In the genomic region with DNA sequence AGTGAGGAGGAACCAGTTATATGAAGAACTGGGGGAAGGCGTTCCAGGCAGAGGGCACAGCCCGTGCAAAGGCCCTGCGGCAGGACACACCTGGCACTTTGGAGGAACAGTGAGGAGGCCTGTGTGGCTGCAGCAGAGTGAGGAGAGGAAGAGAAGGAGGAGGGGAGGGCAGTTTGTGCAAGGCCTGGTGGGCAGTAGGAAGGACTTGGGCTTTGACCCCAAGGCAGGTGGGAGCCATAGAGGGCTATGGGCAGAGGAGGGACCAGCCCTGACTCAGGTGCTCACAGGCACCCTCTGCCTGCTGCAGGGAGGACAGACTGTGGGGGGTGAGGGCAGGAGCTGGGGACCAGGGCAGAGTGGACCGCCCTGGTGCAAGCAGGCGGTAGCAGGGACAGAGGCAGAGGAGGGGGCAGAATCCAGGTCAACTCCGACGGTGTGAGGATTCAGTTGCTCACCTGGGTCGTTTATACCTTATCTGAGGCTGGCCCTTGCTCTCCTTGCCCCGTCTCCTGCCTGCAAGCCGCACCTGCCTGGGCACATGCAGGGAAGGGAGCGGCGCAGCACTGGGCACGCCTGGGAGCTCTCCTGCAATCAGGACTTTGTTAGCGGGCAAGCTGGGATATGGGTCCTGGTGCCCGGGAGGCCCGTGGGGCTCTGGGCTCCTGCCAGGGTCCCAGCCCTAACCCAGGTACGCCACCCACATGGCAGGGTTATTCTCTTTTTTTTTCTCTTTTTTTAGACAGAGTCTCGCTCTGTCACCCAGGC, we compare ENCODE assay signal across 21 cellular contexts. TPM values are rescaled to one million over a fixed set of nuclear protein-coding genes. Genes with fewer than 3 reads are reported as not detected.
DNase-seq lines count a peak whose midpoint lies in the region; FAIRE-seq and TF ChIP-seq lines count a peak whose summit lies in the region.
"Had no signal": no experiment of that assay in that cellular context is flagged by ENCODE, and none has a peak within 500 bp of the region (broad histone marks: within the 10 kb centered on the region; RNA-seq: fewer than 3 reads in every experiment).

No MANE protein-coding gene starts in this region.

- H3K4me2 ChIP-seq in mammary epithelial cell (ENCODE audit: insufficient read depth, low read depth, low read length) (no peak overlapping the region), keratinocyte (ENCODE audit: control insufficient read depth, extremely low read depth, insufficient read depth, low read depth, low read length) (no peak overlapping the region)

- H3K9me3 Mint-ChIP-seq in progenitor cell of endocrine pancreas (ENCODE audit: low read depth) = peaks cover 3% of the 10 kb centered on the region
- no peaks in the 10 kb centered on the region for H3K9me3 Mint-ChIP-seq in activated CD4-positive, alpha-beta T cell treated with anti-CD3 and anti-CD28 coated beads, Interleukin-2, amount 10 ng/mL, durations not matched to agents 24 days and 14 days
- H3K9me3 Mint-ChIP-seq: neural crest cell, type B pancreatic cell had no signal

- TF ChIP-seq POLR2A in breast epithelium (IDR thresholded peaks at IDR 0.05) = no peak

- DNase-seq in breast epithelium (ENCODE audit: low spot score in 2 of 2) (no peak), mammary epithelial cell (no peak), keratinocyte (ENCODE audit: low read depth, low spot score) (no peak), progenitor cell of endocrine pancreas (ENCODE audit: low spot score, unreplicated experiment) (no peak), tibial artery (no peak), 8988T (no peak), NCI-H1105 (lab: John Stamatoyannopoulos, UW) (no peak)
- DNase-seq in activated CD4-positive, alpha-beta T cell treated with anti-CD3 and anti-CD28 coated beads, Interleukin-2, amount 10 ng/mL, durations not matched to agents 24 days and 14 days = no peak
- DNase-seq: activated CD4-positive, CD25-positive, alpha-beta regulatory T cell treated with anti-CD3 and anti-CD28 coated beads, Interleukin-2, amount 50 U/mL, for 72 hours; activated CD8-positive, alpha-beta memory T cell treated with anti-CD3 and anti-CD28 coated beads, Interleukin-2, amount 50 U/mL, for 48 hours; DMS153; MV-4-11; NCI-H69; stimulated activated CD4-positive, alpha-beta T cell treated with anti-CD3 and anti-CD28 coated beads, Interleukin-4, amount 100 ng/mL, for 4 hours; stimulated activated CD8-positive, alpha-beta memory T cell treated with anti-CD3 and anti-CD28 coated beads, Interleukin-4, amount 100 ng/mL, for 48 hours; T1000 had no signal

- peak overlapping the region; percentile 84 for H3K27ac Mint-ChIP-seq in progenitor cell of endocrine pancreas
- no peak overlapping the region for H3K27ac Mint-ChIP-seq in activated CD4-positive, alpha-beta T cell treated with anti-CD3 and anti-CD28 coated beads, Interleukin-2, amount 10 ng/mL, durations not matched to agents 24 days and 14 days
- H3K27ac Mint-ChIP-seq: type B pancreatic cell had no signal

- dilution Hi-C loops in mammary epithelial cell (cut with HindIII; ENCODE audit: low sequenced_read_pairs) (loop anchor here (5.0 to 10.0 kb wide), 3 partner anchors 74 to 166 kb away; no protein-coding TSS in a partner anchor), keratinocyte (cut with MboI; ENCODE audit: extremely low pct_ligation_motif_present, low sequenced_read_pairs) (no loop called here)

- peaks cover 3% of the 10 kb centered on the region for H3K9me1 ChIP-seq in keratinocyte (ENCODE audit: control insufficient read depth, extremely low read depth, insufficient read depth, low read length)

- H3K36me3 Mint-ChIP-seq in progenitor cell of endocrine pancreas (ENCODE audit: insufficient read depth) = no peaks in the 10 kb centered on the region
- no peaks in the 10 kb centered on the region for H3K36me3 Mint-ChIP-seq in activated CD4-positive, alpha-beta T cell treated with anti-CD3 and anti-CD28 coated beads, Interleukin-2, amount 10 ng/mL, durations not matched to agents 24 days and 14 days (ENCODE audit: low read depth)
- H3K36me3 Mint-ChIP-seq: type B pancreatic cell had no signal

- H3K9me3 ChIP-seq in breast epithelium (no peaks in the 10 kb centered on the region), mammary epithelial cell (replicated peaks; ENCODE audit: insufficient read depth, low read length) (no peaks in the 10 kb centered on the region), keratinocyte (ENCODE audit: control insufficient read depth, low read depth, low read length) (no peaks in the 10 kb centered on the region), tibial artery (no peaks in the 10 kb centered on the region)

- no peaks in the 10 kb centered on the region for H3K27me3 ChIP-seq in breast epithelium
- no peaks in the 10 kb centered on the region for H3K27me3 ChIP-seq in mammary epithelial cell (ENCODE audit: insufficient read depth, low read length)
- H3K27me3 ChIP-seq in keratinocyte (ENCODE audit: control insufficient read depth, extremely low read depth, insufficient read depth, low read length) = no peaks in the 10 kb centered on the region
- no peaks in the 10 kb centered on the region for H3K27me3 ChIP-seq in tibial artery

- FAIRE-seq in keratinocyte (lab: Jason Lieb, UNC) = no peak
- FAIRE-seq: colon had no signal

- in situ Hi-C loops in mammary epithelial cell (cut with MboI; ENCODE audit: low sequenced_read_pairs in 2 of 2) = no loop called here

- CTCF ChIA-PET in mammary epithelial cell (lab: Charles Lee; ENCODE audit: low non-redundant PET) = no interaction called here

- peak overlapping the region; percentile 75 to 100 for H3K27ac ChIP-seq in breast epithelium
- H3K27ac ChIP-seq in mammary epithelial cell (ENCODE audit: insufficient read depth, low read depth, low read length) = no peak overlapping the region
- no peak overlapping the region for H3K27ac ChIP-seq in keratinocyte (ENCODE audit: control insufficient read depth, insufficient read depth, low read length)
- H3K27ac ChIP-seq in tibial artery = peak overlapping the region; percentile 98 to 100
- H3K27ac ChIP-seq: SK-N-MC had no signal

- H3K4me1 ChIP-seq in breast epithelium (peaks cover 2 to 15% of the 10 kb centered on the region in 2 donors), mammary epithelial cell (ENCODE audit: insufficient read depth, low read length) (peaks cover 40% of the 10 kb centered on the region), keratinocyte (ENCODE audit: control insufficient read depth, extremely low read depth, insufficient read depth, low read length) (peaks cover 45% of the 10 kb centered on the region), tibial artery (peaks cover 0 to 93% (median 65%) of the 10 kb centered on the region in 4 donors)

- H3K4me3 ChIP-seq in breast epithelium = no peak overlapping the region
- no peak overlapping the region for H3K4me3 ChIP-seq in mammary epithelial cell (replicated peaks in 1 of 3; ENCODE audit: insufficient read depth in 1 of 3, low read depth in 2 of 3, low read length in 3 of 3)
- H3K4me3 ChIP-seq in keratinocyte (ENCODE audit: control insufficient read depth in 2 of 3, extremely low read depth in 1 of 3, insufficient read depth in 2 of 3, low read depth in 1 of 3, low read length in 3 of 3) = no peak overlapping the region
- H3K4me3 ChIP-seq in tibial artery = no peak overlapping the region
- H3K4me3 ChIP-seq: SK-N-MC had no signal

- no peak overlapping the region for H3K4me3 Mint-ChIP-seq in progenitor cell of endocrine pancreas (ENCODE audit: low read depth)
- no peak overlapping the region for H3K4me3 Mint-ChIP-seq in activated CD4-positive, alpha-beta T cell treated with anti-CD3 and anti-CD28 coated beads, Interleukin-2, amount 10 ng/mL, durations not matched to agents 24 days and 14 days
- H3K4me3 Mint-ChIP-seq: CD14-positive monocyte, neural crest cell, type B pancreatic cell had no signal

- BruUV-seq in mammary epithelial cell (replicated peaks; lab: Mats Ljungman, UMichigan) = no TSS peak

- WGBS in mammary epithelial cell (ENCODE audit: low coverage, missing lambda C conversion rate) = 66% methylated on average over 15 of the region's 18 CpGs

- H4K20me1 ChIP-seq in mammary epithelial cell (ENCODE audit: insufficient read depth, low read length) (no peaks in the 10 kb centered on the region), keratinocyte (ENCODE audit: control insufficient read depth, extremely low read depth, insufficient read depth, low read length) (no peaks in the 10 kb centered on the region)

- peaks cover 10% of the 10 kb centered on the region for H3K27me3 Mint-ChIP-seq in progenitor cell of endocrine pancreas
- no peaks in the 10 kb centered on the region for H3K27me3 Mint-ChIP-seq in activated CD4-positive, alpha-beta T cell treated with anti-CD3 and anti-CD28 coated beads, Interleukin-2, amount 10 ng/mL, durations not matched to agents 24 days and 14 days

- H2AFZ ChIP-seq in mammary epithelial cell (ENCODE audit: low read depth, low read length) (no peak overlapping the region), keratinocyte (ENCODE audit: control insufficient read depth, low read length) (no peak overlapping the region)

- H3K9ac ChIP-seq in mammary epithelial cell (ENCODE audit: insufficient read depth, low read length) (no peak overlapping the region), keratinocyte (ENCODE audit: control insufficient read depth, extremely low read depth, insufficient read depth, low read length) (no peak overlapping the region)

- no peak for TF ChIP-seq CTCF in breast epithelium (IDR thresholded peaks at IDR 0.05)
- TF ChIP-seq CTCF in mammary epithelial cell (conservative IDR thresholded peaks at IDR 0.05 in 1 of 2, IDR thresholded peaks at IDR 0.05 in 1 of 2; ENCODE audit: extremely low read depth in 1 of 2, insufficient read depth in 1 of 2, low read depth in 1 of 2, low read length in 2 of 2) = no peak
- TF ChIP-seq CTCF in keratinocyte (optimal IDR thresholded peaks at IDR 0.05 in 1 of 3, IDR thresholded peaks at IDR 0.05 in 1 of 3, conservative IDR thresholded peaks at IDR 0.05 in 1 of 3; ENCODE audit: extremely low read depth in 1 of 3, insufficient read depth in 2 of 3, low read length in 3 of 3) = peak in 2 of 3 experiments; percentile 6 to 23
- TF ChIP-seq CTCF in progenitor cell of endocrine pancreas (IDR thresholded peaks at IDR 0.05; ENCODE audit: unreplicated experiment) = no peak
- TF ChIP-seq CTCF in tibial artery (IDR thresholded peaks at IDR 0.05) = no peak

- intact Hi-C loops in breast epithelium (cut with DNase I; ENCODE audit: low total_unique reads) (no loop called here), mammary epithelial cell (cut with micrococcal nuclease) (loop anchor here (5.0 kb wide), 1 partner anchor 34 kb away; the partner anchor contains the start of gene NFIC), tibial artery (cut with DNase I; ENCODE audit: low total_unique reads) (loop anchor here (5.0 kb wide), 1 partner anchor 34 kb away; the partner anchor contains the start of gene NFIC)
- intact Hi-C loops in activated CD4-positive, alpha-beta T cell treated with anti-CD3 and anti-CD28 coated beads, Interleukin-2, amount 10 ng/mL, durations not matched to agents 24 days and 14 days (cut with micrococcal nuclease) = no loop called here

- H3K79me2 ChIP-seq in mammary epithelial cell (ENCODE audit: insufficient read depth, low read length) (peaks cover 82% of the 10 kb centered on the region), keratinocyte (ENCODE audit: control insufficient read depth, insufficient read depth, low read length) (peaks cover 62% of the 10 kb centered on the region)

- H3K36me3 ChIP-seq in breast epithelium (no peaks in the 10 kb centered on the region), mammary epithelial cell (ENCODE audit: insufficient read depth, low read length) (no peaks in the 10 kb centered on the region), keratinocyte (ENCODE audit: control insufficient read depth in 2 of 2, extremely low read depth in 1 of 2, insufficient read depth in 2 of 2, low read length in 2 of 2) (peaks cover 0 to 5% of the 10 kb centered on the region in 2 experiments), tibial artery (peaks cover 0 to 5% (median 0%) of the 10 kb centered on the region in 3 donors)

- H3K4me1 Mint-ChIP-seq in progenitor cell of endocrine pancreas (ENCODE audit: low read depth) = no peaks in the 10 kb centered on the region
- H3K4me1 Mint-ChIP-seq in activated CD4-positive, alpha-beta T cell treated with anti-CD3 and anti-CD28 coated beads, Interleukin-2, amount 10 ng/mL, durations not matched to agents 24 days and 14 days = no peaks in the 10 kb centered on the region
- H3K4me1 Mint-ChIP-seq: neural crest cell had no signal

RNA-seq across cellular contexts. Expression of gene NFIC, which starts 34.8 kb away (rescaled TPM):
- 10 to 100 TPM; 48.9 to 97.8 (median 73.1) TPM for total RNA-seq in breast epithelium
- 10 to 100 TPM; 43.7 to 77.5 TPM for total RNA-seq in mammary epithelial cell
- polyA plus RNA-seq in mammary epithelial cell = 8.9 TPM
- polyA minus RNA-seq in mammary epithelial cell = 43.2 TPM
- polyA plus RNA-seq in keratinocyte = 1.8 to 7.6 TPM (median 2.4 TPM) in 3 replicates
- polyA plus RNA-seq in keratinocyte (2011; ENCODE audit: low read depth) = 31.7 TPM
- polyA plus RNA-seq in keratinocyte (2011; cell fraction: cytosol; rRNA removed) = 3.3 and 8.9 TPM in 2 replicates
- polyA plus RNA-seq in keratinocyte (2011; cell fraction: nucleus; rRNA removed) = 15.0 and 19.2 TPM in 2 replicates
- polyA plus RNA-seq in keratinocyte (2012; ENCODE audit: low replicate concordance) = 26.2 and 57.7 TPM in 2 replicates
- polyA minus RNA-seq in keratinocyte = 6.3 to 75.9 TPM (median 7.7 TPM) in 3 replicates
- polyA minus RNA-seq in keratinocyte (2011; cell fraction: cytosol; rRNA and poly(A)+ RNA removed) = 18.4 TPM
- 10.4 and 17.4 TPM in 2 replicates for polyA minus RNA-seq in keratinocyte (2011; cell fraction: nucleus; rRNA and poly(A)+ RNA removed)
- 4.5 and 6.8 TPM in 2 replicates for total RNA-seq in progenitor cell of endocrine pancreas
- total RNA-seq in activated CD4-positive, alpha-beta T cell treated with anti-CD3 and anti-CD28 coated beads, Interleukin-2, amount 10 ng/mL, durations not matched to agents 24 days and 14 days = 16.9 and 19.8 TPM in 2 replicates

Comparison
In these comparisons a context has a peak if more than half of its experiments do, and no peak if none do; other contexts are left out.
1. H3K27ac ChIP-seq: peak in breast epithelium (2 of 2) and tibial artery (2 of 2); none in mammary epithelial cell (single experiment) and keratinocyte (single experiment).
2. intact Hi-C loops: an anchor here in mammary epithelial cell (5.0 kb wide) and tibial artery (5.0 kb wide); none called in breast epithelium and activated CD4-positive, alpha-beta T cell treated with anti-CD3 and anti-CD28 coated beads, Interleukin-2, amount 10 ng/mL, durations not matched to agents 24 days and 14 days.
3. CTCF ChIP-seq: peak in keratinocyte (2 of 3); none in breast epithelium (0 of 3), mammary epithelial cell (0 of 2), progenitor cell of endocrine pancreas (single experiment) and tibial artery (0 of 2).